8 cellular contexts compared by ENCODE assay signal in the genomic region with DNA sequence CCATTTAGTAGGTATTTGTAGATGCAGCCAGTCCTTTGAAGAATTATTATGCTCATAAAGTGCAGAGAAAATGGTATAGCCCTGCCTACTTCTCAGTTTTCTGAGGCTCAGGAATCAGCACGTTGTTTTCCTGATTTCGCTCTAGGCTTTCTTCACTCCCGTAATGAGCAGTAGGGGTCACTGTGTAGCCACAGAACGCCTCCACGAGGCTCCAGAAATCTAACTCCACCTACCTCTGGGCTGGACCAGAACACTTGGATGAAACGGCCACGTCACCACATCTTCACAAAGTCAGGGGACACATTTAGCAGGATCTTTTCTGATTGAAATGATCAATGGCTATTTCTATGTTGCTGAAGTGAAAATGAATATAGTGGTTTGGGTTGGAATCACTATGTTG. TPM values are rescaled to one million over a fixed set of nuclear protein-coding genes. Genes with fewer than 3 reads are reported as not detected.
DNase-seq lines count a peak whose midpoint lies in the region; ATAC-seq and TF ChIP-seq lines count a peak whose summit lies in the region.

No MANE protein-coding gene starts in this region.

- H3K36me3 ChIP-seq in CD4-positive, alpha-beta memory T cell (ENCODE audit: insufficient read depth, low read length) = no peaks in the 10 kb centered on the region
- H3K36me3 ChIP-seq in SU-DHL-6 (ENCODE audit: low read length) = no peaks in the 10 kb centered on the region

- peak; percentile 46 to 56 (median 49) for DNase-seq in CD4-positive, alpha-beta memory T cell
- DNase-seq in GM20000 (ENCODE audit: low spot score) (peak; percentile 71), NCI-H1105 (lab: John Stamatoyannopoulos, UW) (peak; percentile 20), amniotic stem cell (lab: John Stamatoyannopoulos, UW) (peak; percentile 69), left cardiac atrium (peak; percentile 69), putamen (ENCODE audit: low spot score) (peak; percentile 34), OCI-M2 (lab: John Stamatoyannopoulos, UW; ENCODE audit: unreplicated experiment) (no peak)

- peaks cover 12 to 22% of the 10 kb centered on the region in 2 donors for H3K27me3 Mint-ChIP-seq in CD4-positive, alpha-beta memory T cell

- POLR2A ChIA-PET in CD4-positive, alpha-beta memory T cell (lab: Charles Lee; ENCODE audit: partially characterized antibody) = interaction anchor here (1.2 kb wide), 1 partner anchor 52 kb away, joined by 3 read pairs; no protein-coding TSS in a partner anchor

- intact Hi-C loops in CD4-positive, alpha-beta memory T cell (cut with micrococcal nuclease) = loop anchor here (1.0 to 2.0 kb wide), 5 partner anchors 76 to 610 kb away; a partner anchor contains a TSS
- intact Hi-C loops in left cardiac atrium (cut with DNase I) = loop anchor here (2.0 to 5.0 kb wide), 4 partner anchors 158 to 608 kb away; no protein-coding TSS in a partner anchor

- H2AFZ ChIP-seq in SU-DHL-6 (ENCODE audit: low read depth, low read length, severe bottlenecking) = no peak overlapping the region

- H3K27me3 ChIP-seq in CD4-positive, alpha-beta memory T cell (ENCODE audit: insufficient read depth, low read length) = no peaks in the 10 kb centered on the region
- no peaks in the 10 kb centered on the region for H3K27me3 ChIP-seq in SU-DHL-6 (ENCODE audit: low read length)

- peaks cover 2 to 10% (median 5%) of the 10 kb centered on the region in 4 donors for H3K4me1 Mint-ChIP-seq in CD4-positive, alpha-beta memory T cell

- no peaks in the 10 kb centered on the region for H3K79me2 ChIP-seq in SU-DHL-6 (ENCODE audit: insufficient read depth, low read length)

- H3K4me3 ChIP-seq in CD4-positive, alpha-beta memory T cell (ENCODE audit: low read length in 2 of 2) = no peak overlapping the region
- no peak overlapping the region for H3K4me3 ChIP-seq in SU-DHL-6 (ENCODE audit: insufficient read depth, low read length, poor library complexity, severe bottlenecking)

- H3F3A ChIP-seq in SU-DHL-6 (ENCODE audit: insufficient read depth) = no peaks in the 10 kb centered on the region

- H3K4me2 ChIP-seq in SU-DHL-6 (ENCODE audit: low read depth, low read length, poor library complexity, severe bottlenecking) = no peak overlapping the region

- H3K9me3 Mint-ChIP-seq in CD4-positive, alpha-beta memory T cell = no peaks in the 10 kb centered on the region

- no peak overlapping the region for H3K27ac Mint-ChIP-seq in CD4-positive, alpha-beta memory T cell

- peak; percentile 96 to 98 for ATAC-seq in left cardiac atrium

- no peaks in the 10 kb centered on the region for H3K4me1 ChIP-seq in CD4-positive, alpha-beta memory T cell (ENCODE audit: insufficient read depth, low read length)

- H3K9me2 ChIP-seq in SU-DHL-6 (replicated peaks; ENCODE audit: insufficient read depth, low read length) = no peaks in the 10 kb centered on the region

- H3K9ac ChIP-seq in SU-DHL-6 (ENCODE audit: low read length) = no peak overlapping the region

- CTCF ChIA-PET in CD4-positive, alpha-beta memory T cell (lab: Charles Lee; ENCODE audit: partially characterized antibody) = interaction anchor here (0.9 to 9.5 kb wide), 11 partner anchors 9 to 610 kb away, joined by 3 to 283 read pairs (median 4); no protein-coding TSS in a partner anchor

- TF ChIP-seq CTCF in GM20000 (IDR thresholded peaks at IDR 0.05; ENCODE audit: extremely low read depth, missing control alignments) (peak; percentile 71), SU-DHL-6 (IDR thresholded peaks at IDR 0.05; ENCODE audit: insufficient read depth, low read length, poor library complexity, severe bottlenecking) (peak; percentile 51)

- no peak overlapping the region for H3K4me3 Mint-ChIP-seq in CD4-positive, alpha-beta memory T cell

- no peaks in the 10 kb centered on the region for H3K36me3 Mint-ChIP-seq in CD4-positive, alpha-beta memory T cell

- no peaks in the 10 kb centered on the region for H3K9me3 ChIP-seq in CD4-positive, alpha-beta memory T cell (ENCODE audit: control insufficient read depth in 1 of 2, low read length in 2 of 2)
- H3K9me3 ChIP-seq in SU-DHL-6 (ENCODE audit: insufficient read depth, low read length) = no peaks in the 10 kb centered on the region

- H3K27ac ChIP-seq in CD4-positive, alpha-beta memory T cell (ENCODE audit: low read depth, low read length) = no peak overlapping the region
- H3K27ac ChIP-seq in SU-DHL-6 (ENCODE audit: low read depth, low read length) = no peak overlapping the region

- H4K20me1 ChIP-seq in SU-DHL-6 (ENCODE audit: low read depth, low read length) = no peaks in the 10 kb centered on the region

RNA-seq across cellular contexts. Expression of a gene that starts 49.8 kb away (rescaled TPM):
- total RNA-seq in CD4-positive, alpha-beta memory T cell = 100 to 1,000 TPM; 225 to 236 TPM
- 100 to 1,000 TPM; 596 to 688 TPM for polyA plus RNA-seq in CD4-positive, alpha-beta memory T cell
- total RNA-seq in left cardiac atrium = 100 to 1,000 TPM; 159 to 172 TPM
